Comparison of ENCODE assay signal across 9 cellular contexts in the genomic region with DNA sequence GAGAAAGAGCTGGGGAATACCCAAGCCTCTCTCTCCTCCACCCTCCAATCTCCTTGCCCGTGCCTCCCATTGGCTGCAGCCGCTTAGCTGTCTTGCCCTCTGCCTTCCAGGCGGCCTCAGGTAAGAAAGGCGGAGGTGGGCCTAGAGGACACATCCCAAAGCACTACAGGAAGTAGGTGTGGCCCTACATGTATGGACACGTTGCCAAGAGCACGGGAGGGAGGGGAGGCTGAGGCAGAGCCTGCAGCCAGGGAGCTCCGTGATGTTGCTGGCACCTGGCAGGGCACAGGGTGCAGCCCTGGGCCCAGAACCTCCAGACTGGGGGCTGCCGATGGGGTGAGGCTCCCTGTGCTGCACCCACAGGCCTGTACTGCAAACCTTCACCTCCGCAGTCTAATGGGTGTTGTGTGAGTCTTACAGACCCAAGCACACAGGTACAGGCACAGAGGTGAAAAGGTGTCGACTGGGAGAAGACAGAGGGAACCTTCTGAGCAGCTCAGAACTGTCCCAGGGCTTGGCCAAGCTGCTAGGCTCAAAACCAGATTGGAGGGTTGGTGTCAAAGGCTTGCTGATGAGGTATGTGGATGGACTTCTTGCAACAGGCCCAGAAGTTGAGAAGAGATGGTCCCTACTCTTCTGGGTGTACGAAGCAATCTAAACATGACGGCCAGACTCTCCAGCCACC. TPM values are rescaled to one million over a fixed set of nuclear protein-coding genes. Genes with fewer than 3 reads are reported as not detected.
DNase-seq lines count a peak whose midpoint lies in the region; ATAC-seq and TF ChIP-seq lines count a peak whose summit lies in the region.
"Had no signal": no experiment of that assay in that cellular context is flagged by ENCODE, and none has a peak within 500 bp of the region (broad histone marks: within the 10 kb centered on the region; RNA-seq: fewer than 3 reads in every experiment).

No MANE protein-coding gene starts in this region.

- no peaks in the 10 kb centered on the region for H3K79me2 ChIP-seq in HCT116 (ENCODE audit: insufficient read depth, low read length)
- H3K79me2 ChIP-seq in smooth muscle cell (ENCODE audit: low read depth): no peaks in the 10 kb centered on the region

- H3K36me3 ChIP-seq in HCT116 (ENCODE audit: control insufficient read depth in 1 of 2, insufficient read depth in 2 of 2, low read length in 2 of 2) (no peaks in the 10 kb centered on the region), lower lobe of right lung (no peaks in the 10 kb centered on the region), smooth muscle cell (ENCODE audit: low read depth) (no peaks in the 10 kb centered on the region)

- H3K9ac ChIP-seq in HCT116 (ENCODE audit: low read length) (peak overlapping the region; percentile 22; the same call in 1 of the 2 replicates), smooth muscle cell (ENCODE audit: low read depth) (no peak overlapping the region)

- TF ChIP-seq CTCF in 22Rv1 (IDR thresholded peaks at IDR 0.05) (no peak), HCT116 (IDR thresholded peaks at IDR 0.05 in 2 of 3, conservative IDR thresholded peaks at IDR 0.05 in 1 of 3; ENCODE audit: borderline replicate concordance in 1 of 3, insufficient read depth in 1 of 3, low read depth in 2 of 3, low read length in 2 of 3) (no peak), lower lobe of right lung (IDR thresholded peaks at IDR 0.05) (no peak), smooth muscle cell (IDR thresholded peaks at IDR 0.05; ENCODE audit: borderline replicate concordance, insufficient read depth, poor library complexity, severe bottlenecking) (no peak)
- no peak for TF ChIP-seq CTCF in activated CD8-positive, alpha-beta T cell treated with anti-CD3 and anti-CD28 coated beads for 36 hours (IDR thresholded peaks at IDR 0.05)

- no peaks in the 10 kb centered on the region for H3K9me2 ChIP-seq in HCT116 (ENCODE audit: insufficient read depth)

- POLR2A ChIA-PET in HCT116 (lab: Charles Lee): interaction anchor here (0.6 to 0.7 kb wide), 2 partner anchors 85 to 473 kb away, joined by 3 to 5 read pairs; a partner anchor contains a TSS
- POLR2A ChIA-PET in activated CD8-positive, alpha-beta T cell treated with anti-CD3 and anti-CD28 coated beads for 36 hours (lab: Charles Lee): interaction anchor here (0.9 to 3.9 kb wide), 3 partner anchors 24 to 199 kb away, joined by 3 to 32 read pairs (median 7); a partner anchor contains a TSS

- peak overlapping the region; percentile 39 for H2AFZ ChIP-seq in HCT116 (ENCODE audit: low read depth, low read length, poor library complexity, severe bottlenecking)
- no peak overlapping the region for H2AFZ ChIP-seq in smooth muscle cell (ENCODE audit: low read depth)

- peaks cover 18% of the 10 kb centered on the region for H3K4me1 Mint-ChIP-seq in activated CD8-positive, alpha-beta T cell treated with anti-CD3 and anti-CD28 coated beads for 36 hours (ENCODE audit: low read depth)

- H3K27me3 ChIP-seq in HCT116 (ENCODE audit: insufficient read depth, low read length) (no peaks in the 10 kb centered on the region), lower lobe of right lung (ENCODE audit: low read depth) (no peaks in the 10 kb centered on the region), smooth muscle cell (ENCODE audit: low read depth) (no peaks in the 10 kb centered on the region)

- peaks cover 4% of the 10 kb centered on the region for H3F3A ChIP-seq in smooth muscle cell (ENCODE audit: low read depth)

- DNase-seq in HCT116 (ENCODE audit: low read depth, low spot score): peak; percentile 46
- DNase-seq in activated CD8-positive, alpha-beta T cell treated with anti-CD3 and anti-CD28 coated beads for 36 hours: peak; percentile 15
- no peak for DNase-seq in lower lobe of right lung
- no peak for DNase-seq in NCI-H524 treated with DMSO at 0.1 percent for 48 hours (lab: John Stamatoyannopoulos, UW)
- DNase-seq in smooth muscle cell (lab: John Stamatoyannopoulos, UW; ENCODE audit: unreplicated experiment): no peak
- no peak for DNase-seq in NCI-H226
- DNase-seq in kidney tubule cell (ENCODE audit: low spot score): no peak
- DNase-seq: dermis blood vessel endothelial cell had no signal

- 77% methylated on average over 12 of the region's 12 CpGs for WGBS in smooth muscle cell (ENCODE audit: low lambda C conversion rate)

- H3K9me3 ChIP-seq in HCT116 (ENCODE audit: control insufficient read depth in 1 of 2, insufficient read depth in 1 of 2, low read depth in 1 of 2, low read length in 2 of 2): no peaks in the 10 kb centered on the region
- H3K9me3 ChIP-seq in lower lobe of right lung: no peaks in the 10 kb centered on the region
- no peaks in the 10 kb centered on the region for H3K9me3 ChIP-seq in smooth muscle cell (replicated peaks; ENCODE audit: low read depth)

- peak overlapping the region; percentile 38 for H3K27ac Mint-ChIP-seq in activated CD8-positive, alpha-beta T cell treated with anti-CD3 and anti-CD28 coated beads for 36 hours

- H3K9me3 Mint-ChIP-seq in activated CD8-positive, alpha-beta T cell treated with anti-CD3 and anti-CD28 coated beads for 36 hours: no peaks in the 10 kb centered on the region

- CTCF ChIA-PET in HCT116 (lab: Charles Lee): no interaction called here
- CTCF ChIA-PET in activated CD8-positive, alpha-beta T cell treated with anti-CD3 and anti-CD28 coated beads for 36 hours (lab: Charles Lee): interaction anchor here (1.5 to 1.8 kb wide), 2 partner anchors 55 to 82 kb away, joined by 3 to 6 read pairs; no protein-coding TSS in a partner anchor

- no peak for TF ChIP-seq RAD21 in HCT116 (IDR thresholded peaks at IDR 0.05; ENCODE audit: low read depth)

- no peaks in the 10 kb centered on the region for H3K36me3 Mint-ChIP-seq in activated CD8-positive, alpha-beta T cell treated with anti-CD3 and anti-CD28 coated beads for 36 hours (ENCODE audit: low read depth)

- peak overlapping the region; percentile 62 for H3K4me3 Mint-ChIP-seq in activated CD8-positive, alpha-beta T cell treated with anti-CD3 and anti-CD28 coated beads for 36 hours

- TF ChIP-seq POLR2A in HCT116 (IDR thresholded peaks at IDR 0.05; ENCODE audit: borderline replicate concordance, extremely low read depth, insufficient read depth, insufficient read length): peak; percentile 58

- intact Hi-C loops in HCT116 (cut with micrococcal nuclease): loop anchor here (2.0 kb wide), 1 partner anchor 37 kb away; a partner anchor contains a TSS
- intact Hi-C loops in activated CD8-positive, alpha-beta T cell treated with anti-CD3 and anti-CD28 coated beads for 36 hours (cut with micrococcal nuclease): loop anchor here (10.0 kb wide), 1 partner anchor 59 kb away; no protein-coding TSS in a partner anchor
- intact Hi-C loops in lower lobe of right lung (cut with DNase I): no loop called here

- H3K4me3 ChIP-seq in HCT116 (replicated peaks in 1 of 2; ENCODE audit: low read depth in 1 of 2, low read length in 2 of 2): peak overlapping the region in 1 of 2 experiments; percentile 21; a peak in 1 of 4 replicates
- peak overlapping the region; percentile 75 for H3K4me3 ChIP-seq in lower lobe of right lung
- no peak overlapping the region for H3K4me3 ChIP-seq in smooth muscle cell

- H3K4me1 ChIP-seq in HCT116 (ENCODE audit: control insufficient read depth in 1 of 2, insufficient read depth in 2 of 2, low read length in 2 of 2) (peaks cover 39 to 53% of the 10 kb centered on the region in 2 experiments), lower lobe of right lung (peaks cover 29% of the 10 kb centered on the region), smooth muscle cell (ENCODE audit: low read depth) (peaks cover 4% of the 10 kb centered on the region)

- BruUV-seq in HCT116 (replicated peaks; lab: Mats Ljungman, UMichigan): no TSS peak

- peak overlapping the region; percentile 66 for H3K4me2 ChIP-seq in HCT116 (ENCODE audit: low read length)
- no peak overlapping the region for H3K4me2 ChIP-seq in smooth muscle cell

- H4K20me1 ChIP-seq in HCT116 (ENCODE audit: insufficient read depth) (no peaks in the 10 kb centered on the region), smooth muscle cell (ENCODE audit: low read depth) (peaks cover 5% of the 10 kb centered on the region)

- peak overlapping the region; percentile 92 for H3K27ac ChIP-seq in 22Rv1
- H3K27ac ChIP-seq in HCT116 (ENCODE audit: low read depth, low read length): peak overlapping the region; percentile 76
- peak overlapping the region; percentile 87 for H3K27ac ChIP-seq in lower lobe of right lung
- no peak overlapping the region for H3K27ac ChIP-seq in smooth muscle cell (ENCODE audit: low read depth)

- RAD21 ChIA-PET in HCT116 (lab: Charles Lee; ENCODE audit: low non-redundant PET in 1 of 2, low total read pairs in 2 of 2, uncharacterized antibody in 2 of 2, unreplicated experiment in 2 of 2): no interaction called here

- peak; percentile 3; the same call in 1 of the 2 replicates for ATAC-seq in HCT116
- ATAC-seq in activated CD8-positive, alpha-beta T cell treated with anti-CD3 and anti-CD28 coated beads for 36 hours: no peak
- ATAC-seq in lower lobe of right lung: no peak

- H3K27me3 Mint-ChIP-seq in activated CD8-positive, alpha-beta T cell treated with anti-CD3 and anti-CD28 coated beads for 36 hours: no peaks in the 10 kb centered on the region

TF ChIP-seq in HCT116, 20 proteins besides CTCF, POLR2A, EP300 and RAD21 (continues in another document):
- TF ChIP-seq EZH2 (IDR thresholded peaks at IDR 0.05): no peak
- TF ChIP-seq SRF (IDR thresholded peaks at IDR 0.05; ENCODE audit: low read depth): no peak

RNA-seq across cellular contexts. Expression of a gene that starts 23.5 kb away (rescaled TPM):
- total RNA-seq in HCT116 (2021; ENCODE audit: unreplicated experiment) (122 TPM), lower lobe of right lung (60.1 TPM), smooth muscle cell (27.1 and 27.3 TPM in 2 replicates)
- 55.3 and 55.9 TPM in 2 replicates for polyA plus RNA-seq in HCT116 (2012)
- total RNA-seq in activated CD8-positive, alpha-beta T cell treated with anti-CD3 and anti-CD28 coated beads for 36 hours: 10 to 100 TPM; 55.6 to 59.5 TPM
- polyA plus RNA-seq in smooth muscle cell: 25.9 and 39.3 TPM in 2 replicates

RNA-seq across cellular contexts. Expression of a gene that starts 37.4 kb away (rescaled TPM):
- total RNA-seq in HCT116 (2021; ENCODE audit: unreplicated experiment) (91.8 TPM), lower lobe of right lung (54.9 TPM), smooth muscle cell (52.0 and 121 TPM in 2 replicates)
- 191 and 192 TPM in 2 replicates for polyA plus RNA-seq in HCT116 (2012)
- total RNA-seq in activated CD8-positive, alpha-beta T cell treated with anti-CD3 and anti-CD28 coated beads for 36 hours: 10 to 100 TPM; 63.9 to 65.4 TPM
- 163 and 178 TPM in 2 replicates for polyA plus RNA-seq in smooth muscle cell

RNA-seq across cellular contexts. Expression of a gene that starts 45.4 kb away (rescaled TPM):
- 95.4 TPM for total RNA-seq in HCT116 (2021; ENCODE audit: unreplicated experiment)
- polyA plus RNA-seq in HCT116 (2012): 76.0 and 79.8 TPM in 2 replicates
- 100 to 1,000 TPM; 189 to 192 TPM for total RNA-seq in activated CD8-positive, alpha-beta T cell treated with anti-CD3 and anti-CD28 coated beads for 36 hours
- total RNA-seq in lower lobe of right lung: 132 TPM
- 23.3 and 26.1 TPM in 2 replicates for total RNA-seq in smooth muscle cell
- polyA plus RNA-seq in smooth muscle cell: 65.8 and 66.0 TPM in 2 replicates

Comparison
In these comparisons a context has a peak if more than half of its experiments do, and no peak if none do; other contexts are left out.
1. DNase-seq: peak in HCT116 (single experiment) and activated CD8-positive, alpha-beta T cell treated with anti-CD3 and anti-CD28 coated beads for 36 hours (single experiment); none in lower lobe of right lung (single experiment), NCI-H524 treated with DMSO at 0.1 percent for 48 hours (single experiment), smooth muscle cell (single experiment), NCI-H226 (single experiment) and kidney tubule cell (single experiment).